In genomic region chr19:8334458-8335342, GRCh38 we compare ENCODE assay signal across 8 cellular contexts. TPM values are rescaled to one million over a fixed set of nuclear protein-coding genes. Genes with fewer than 3 reads are reported as not detected.
A peak's percentile ranks its signal among the peaks of the same experiment; 100 is the strongest.
DNase-seq lines count a peak whose midpoint lies in the region; ATAC-seq, FAIRE-seq and TF ChIP-seq lines count a peak whose summit lies in the region.

No MANE protein-coding gene starts in this region.

- 8 to 19% methylated on average over 27 to 53 of the region's 117 CpGs for WGBS in lower leg skin, 2 donors

- peak overlapping the region; percentile 10 to 30 for H3K4me3 Mint-ChIP-seq in stimulated activated naive B cell treated with anti-CD40 and anti-IgM and Interleukin-4, amounts not matched to agents 10 μg/mL and 1 μg/mL and 100 μg/mL, for 72 hours

- H3K27me3 Mint-ChIP-seq in stimulated activated naive B cell treated with anti-CD40 and anti-IgM and Interleukin-4, amounts not matched to agents 10 μg/mL and 1 μg/mL and 100 μg/mL, for 72 hours, result peaks cover 23 to 68% of the 10 kb centered on the region in 2 donors

- peak; percentile 70 to 80 for ATAC-seq in stimulated activated naive B cell treated with anti-CD40 and anti-IgM and Interleukin-4, amounts not matched to agents 10 μg/mL and 1 μg/mL and 100 μg/mL, for 72 hours (replicated peaks)
- ATAC-seq in HG03045 (IDR thresholded peaks at IDR 0.05; ENCODE audit: unreplicated experiment), result no peak

- H3K27me3 ChIP-seq in AG04450 (ENCODE audit: control insufficient read depth, insufficient read depth, low read length) (peaks cover 27% of the 10 kb centered on the region), adipocyte (replicated peaks; ENCODE audit: control insufficient read depth, insufficient read depth, low read length) (peaks cover 34% of the 10 kb centered on the region)

- H3K9me3 Mint-ChIP-seq in stimulated activated naive B cell treated with anti-CD40 and anti-IgM and Interleukin-4, amounts not matched to agents 10 μg/mL and 1 μg/mL and 100 μg/mL, for 72 hours, result no peaks in the 10 kb centered on the region

- POLR2A ChIA-PET in AG04450 (lab: Yijun Ruan, JAX), result interaction anchor here (0.5 to 2.5 kb wide), 6 partner anchors 9 to 89 kb away, joined by 3 to 11 read pairs (median 4); partner anchors contain the start of genes NDUFA7 and RPS28

- intact Hi-C loops in lower leg skin (cut with DNase I; ENCODE audit: low total_unique reads), result no loop called here

- H3K27ac ChIP-seq in AG04450 (ENCODE audit: low read depth, low read length), result no peak overlapping the region

- TF ChIP-seq CTCF in AG04450 (IDR thresholded peaks at IDR 0.05; ENCODE audit: low read depth, low read length) (no peak), lower leg skin (IDR thresholded peaks at IDR 0.05) (no peak)

- peak overlapping the region; percentile 32; the same call in 1 of the 2 replicates for H3K4me3 ChIP-seq in AG04450 (ENCODE audit: low read depth, low read length)
- peak overlapping the region; percentile 47 for H3K4me3 ChIP-seq in adipocyte (ENCODE audit: low read length)
- peak overlapping the region; percentile 58 for H3K4me3 ChIP-seq in iPS-18c (ENCODE audit: insufficient read depth, low read depth, low read length)
- no peak overlapping the region for H3K4me3 ChIP-seq in lower leg skin (ENCODE audit: low read depth, poor library complexity, severe bottlenecking)

- CTCF ChIA-PET in AG04450 (lab: Charles Lee), result interaction anchor here (1.7 kb wide), 1 partner anchor 19 kb away, joined by 8 read pairs; no protein-coding TSS in a partner anchor

- H3K9me3 ChIP-seq in AG04450 (ENCODE audit: control insufficient read depth, insufficient read depth, low read length) (no peaks in the 10 kb centered on the region; the same call in 1 of the 2 replicates), adipocyte (ENCODE audit: control insufficient read depth, low read length) (no peaks in the 10 kb centered on the region), iPS-18c (ENCODE audit: control insufficient read depth, insufficient read depth, low read length) (no peaks in the 10 kb centered on the region)

- no peak overlapping the region for H3K9ac ChIP-seq in adipocyte (ENCODE audit: low read length)

- H3K36me3 ChIP-seq in adipocyte (ENCODE audit: control insufficient read depth, insufficient read depth, low read length, severe bottlenecking), result no peaks in the 10 kb centered on the region

- no peaks in the 10 kb centered on the region for H3K36me3 Mint-ChIP-seq in stimulated activated naive B cell treated with anti-CD40 and anti-IgM and Interleukin-4, amounts not matched to agents 10 μg/mL and 1 μg/mL and 100 μg/mL, for 72 hours

- no peak for DNase-seq in AG04450 (ENCODE audit: low read depth, low spot score)
- peak; percentile 64 for DNase-seq in GM12892 (ENCODE audit: insufficient read length)
- DNase-seq in NCI-H2227 treated with DMSO at 0.1 percent for 48 hours (lab: John Stamatoyannopoulos, UW), result peak; percentile 19
- DNase-seq in adipocyte (ENCODE audit: low read depth), result peak; percentile 76
- peak; percentile 32 for DNase-seq in stimulated activated naive B cell treated with anti-CD40 and anti-IgM and Interleukin-4, amounts not matched to agents 10 μg/mL and 1 μg/mL and 100 μg/mL, for 72 hours
- DNase-seq in lower leg skin (ENCODE audit: low spot score in 2 of 2), result no peak

- peaks cover 12 to 18% of the 10 kb centered on the region in 2 donors for H3K4me1 Mint-ChIP-seq in stimulated activated naive B cell treated with anti-CD40 and anti-IgM and Interleukin-4, amounts not matched to agents 10 μg/mL and 1 μg/mL and 100 μg/mL, for 72 hours

- no peaks in the 10 kb centered on the region for H3K4me1 ChIP-seq in adipocyte (ENCODE audit: control insufficient read depth, insufficient read depth, low read length)

- no peak overlapping the region for H3K27ac Mint-ChIP-seq in stimulated activated naive B cell treated with anti-CD40 and anti-IgM and Interleukin-4, amounts not matched to agents 10 μg/mL and 1 μg/mL and 100 μg/mL, for 72 hours

- TF ChIP-seq POLR2A in GM12892 (IDR thresholded peaks at IDR 0.05; ENCODE audit: low read depth, low read length), result no peak
- TF ChIP-seq POLR2A in lower leg skin (IDR thresholded peaks at IDR 0.05), result no peak

- no peak for FAIRE-seq in GM12892 (lab: Jason Lieb, UNC)

RNA-seq across cellular contexts. Expression of gene KANK3, which starts 8.4 kb away (rescaled TPM):
- 0.07 TPM in 1 of 2 replicates, not detected in the other for polyA plus RNA-seq in AG04450 (2011; rRNA removed)
- not detected in 2 replicates for polyA minus RNA-seq in AG04450 (2011; rRNA and poly(A)+ RNA removed)
- polyA plus RNA-seq in GM12892 (2012; ENCODE audit: missing spikeins), result not detected
- 10 to 100 TPM in 2 of 4 donors, 1 to 10 TPM in 2; 7.6 to 16.7 (median 11.4) TPM for total RNA-seq in lower leg skin

RNA-seq across cellular contexts. Expression of gene RPS28, which starts 13.4 kb away (rescaled TPM):
- 424 and 658 TPM in 2 replicates for polyA plus RNA-seq in AG04450 (2011; rRNA removed)
- polyA minus RNA-seq in AG04450 (2011; rRNA and poly(A)+ RNA removed), result 188 and 234 TPM in 2 replicates
- 1,952 TPM for polyA plus RNA-seq in GM12892 (2012; ENCODE audit: missing spikeins)
- total RNA-seq in lower leg skin, result 100 to 1,000 TPM; 427 to 879 (median 727) TPM

RNA-seq across cellular contexts. Expression of gene NDUFA7, which starts 13.5 kb away (rescaled TPM):
- polyA plus RNA-seq in AG04450 (2011; rRNA removed), result 31.5 and 46.1 TPM in 2 replicates
- 38.6 and 56.7 TPM in 2 replicates for polyA minus RNA-seq in AG04450 (2011; rRNA and poly(A)+ RNA removed)
- polyA plus RNA-seq in GM12892 (2012; ENCODE audit: missing spikeins), result 74.5 TPM
- total RNA-seq in lower leg skin, result 10 to 100 TPM; 24.5 to 39.5 (median 32.3) TPM

RNA-seq across cellular contexts. Expression of gene CD320, which starts 26.5 kb away (rescaled TPM):
- 22.6 and 31.0 TPM in 2 replicates for polyA plus RNA-seq in AG04450 (2011; rRNA removed)
- 8.1 and 10.5 TPM in 2 replicates for polyA minus RNA-seq in AG04450 (2011; rRNA and poly(A)+ RNA removed)
- polyA plus RNA-seq in GM12892 (2012; ENCODE audit: missing spikeins), result 20.9 TPM
- total RNA-seq in lower leg skin, result 10 to 100 TPM in 3 of 4 donors, 1 to 10 TPM in 1; 9.0 to 23.6 (median 16.8) TPM

RNA-seq across cellular contexts. Expression of gene ANGPTL4, which starts 29.3 kb away (rescaled TPM):
- 1.3 and 1.7 TPM in 2 replicates for polyA plus RNA-seq in AG04450 (2011; rRNA removed)
- polyA minus RNA-seq in AG04450 (2011; rRNA and poly(A)+ RNA removed), result 0.43 and 0.83 TPM in 2 replicates
- polyA plus RNA-seq in GM12892 (2012; ENCODE audit: missing spikeins), result not detected
- total RNA-seq in lower leg skin, result 10 to 100 TPM; 11.8 to 51.8 (median 34.7) TPM

Comparison
In these comparisons a context has a peak if more than half of its experiments do, and no peak if none do; other contexts are left out.
1. DNase-seq: peak in GM12892 (single experiment), NCI-H2227 treated with DMSO at 0.1 percent for 48 hours (single experiment), adipocyte (single experiment) and stimulated activated naive B cell treated with anti-CD40 and anti-IgM and Interleukin-4, amounts not matched to agents 10 μg/mL and 1 μg/mL and 100 μg/mL, for 72 hours (single experiment); none in AG04450 (single experiment) and lower leg skin (0 of 2).